In the genomic region with DNA sequence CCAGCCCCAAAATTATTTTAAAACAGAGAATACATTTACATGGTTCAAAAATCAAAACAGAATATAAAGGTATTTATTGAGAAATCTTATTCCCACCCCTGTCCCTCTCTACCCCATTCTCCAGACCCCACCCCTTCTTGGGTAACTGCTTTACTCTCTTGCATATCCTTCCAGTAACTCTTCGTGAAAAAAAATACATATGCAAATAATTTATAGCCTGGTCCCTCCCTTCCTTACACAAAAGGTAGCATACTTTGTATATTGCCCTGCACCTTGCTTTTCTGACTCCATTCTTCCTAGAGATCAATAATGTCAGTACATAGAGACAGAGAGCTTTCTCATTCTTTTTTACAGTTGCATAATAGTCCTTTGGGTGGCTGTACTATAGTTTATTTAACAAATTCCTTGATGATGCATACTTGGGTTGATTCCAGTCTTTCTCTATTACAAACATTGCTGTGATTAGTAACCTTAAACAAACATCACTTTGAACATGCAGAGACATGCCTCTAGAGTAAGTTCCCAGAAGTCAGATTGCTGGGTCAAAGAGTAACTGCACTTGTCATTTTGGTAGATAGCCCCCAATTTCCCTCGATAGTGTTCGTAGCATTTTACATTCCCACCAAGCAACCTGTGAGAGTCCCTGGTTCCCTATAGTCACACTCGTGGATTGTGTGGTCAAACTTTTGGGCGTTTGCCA, we compare ENCODE assay signal across 9 cellular contexts. TPM values are rescaled to one million over a fixed set of nuclear protein-coding genes. Genes with fewer than 3 reads are reported as not detected.
DNase-seq lines count a peak whose midpoint lies in the region; ATAC-seq, FAIRE-seq and TF ChIP-seq lines count a peak whose summit lies in the region.
"Had no signal": no experiment of that assay in that cellular context is flagged by ENCODE, and none has a peak within 500 bp of the region (broad histone marks: within the 10 kb centered on the region; RNA-seq: fewer than 3 reads in every experiment).

No MANE protein-coding gene starts in this region.

- H3K4me3 ChIP-seq in astrocyte of the cerebellum (ENCODE audit: low read depth, low read length), result no peak overlapping the region
- H3K4me3 ChIP-seq in HepG2 (replicated peaks in 1 of 3; ENCODE audit: insufficient read depth in 1 of 3, low read depth in 2 of 3, low read length in 3 of 3), result no peak overlapping the region; a peak in 1 of 6 replicates

- H3K9me3 Mint-ChIP-seq in stimulated activated naive CD8-positive, alpha-beta T cell treated with anti-CD3 and anti-CD28 coated beads, Interleukin-15, amount 100 ng/mL, for 72 hours, result no peaks in the 10 kb centered on the region
- no peaks in the 10 kb centered on the region for H3K9me3 Mint-ChIP-seq in activated T-helper 1 cell treated with anti-CD3 and anti-CD28 coated beads, Interleukin-12 subunit alpha, Interleukin-12 subunit beta, Interleukin-2, Interleukin-4 antibody, amounts not matched to agents 30 ng/mL and 10 ng/mL and 1 ng/mL, durations not matched to agents 14 hours and 24 hours and 36 hours

- H4K20me1 ChIP-seq in HepG2 (ENCODE audit: insufficient read depth, low read length), result no peaks in the 10 kb centered on the region; the same call in 1 of the 2 replicates

- H3K36me3 ChIP-seq in HepG2 (replicated peaks in 1 of 2; ENCODE audit: control insufficient read depth in 1 of 2, insufficient read depth in 2 of 2, low read length in 2 of 2), result peaks cover 40 to 68% of the 10 kb centered on the region in 2 experiments

- TF ChIP-seq CTCF in astrocyte of the cerebellum (IDR thresholded peaks at IDR 0.05; ENCODE audit: low read depth, low read length, missing control alignments), result no peak
- TF ChIP-seq CTCF in HepG2 (CRISPR knock-in tag; IDR thresholded peaks at IDR 0.05), result no peak

- H3K9ac ChIP-seq in HepG2 (ENCODE audit: insufficient read depth, low read depth, low read length), result peak overlapping the region; percentile 40

- no peaks in the 10 kb centered on the region for H3K9me3 ChIP-seq in HepG2 (ENCODE audit: low read length)

- in situ Hi-C loops in astrocyte of the cerebellum (cut with HindIII; ENCODE audit: low sequenced_read_pairs), result no loop called here
- in situ Hi-C loops in HepG2 (cut with HindIII; ENCODE audit: extremely low pct_ligation_motif_present, low pct_unique_long_range_greater_than_20kb), result loop anchor here (5.0 kb wide), 1 partner anchor 50 kb away; the partner anchor contains the start of gene STOM

- CTCF ChIA-PET in HepG2 (lab: Yijun Ruan, JAX; ENCODE audit: low intra/inter-chr PET ratio, low total read pairs), result interaction anchor here (3.9 kb wide), 1 partner anchor 77 kb away, joined by 133 read pairs; no protein-coding TSS in a partner anchor

- peak overlapping the region; percentile 86 for H3K27ac ChIP-seq in HepG2 (ENCODE audit: extremely low read length, insufficient read depth, low read length)

- H3K27me3 ChIP-seq in HepG2 (ENCODE audit: control insufficient read depth in 1 of 2, insufficient read depth in 2 of 2, low read length in 2 of 2), result no peaks in the 10 kb centered on the region

- BruUV-seq in HepG2 (replicated peaks; lab: Mats Ljungman, UMichigan), result no TSS peak

- peak overlapping the region; percentile 46; the same call in 1 of the 2 replicates for H3K4me2 ChIP-seq in HepG2 (ENCODE audit: low read depth, low read length)

- peak; percentile 26 to 62; a peak in 1 of 4 replicates for TF ChIP-seq POLR2A in HepG2 (IDR thresholded peaks at IDR 0.05; ENCODE audit: insufficient read depth in 1 of 2, low read depth in 2 of 2, low read length in 2 of 2)

- FAIRE-seq in HepG2 (lab: Jason Lieb, UNC), result peak; percentile 95

- TF ChIP-seq EP300 in HepG2 (IDR thresholded peaks at IDR 0.05; ENCODE audit: low read depth in 2 of 2, low read length in 2 of 2) (peak; percentile 81 to 97; a peak in 3 of 4 replicates), HepG2 (CRISPR knock-in tag; IDR thresholded peaks at IDR 0.05; ENCODE audit: borderline replicate concordance) (peak; percentile 88)

- H3K27ac Mint-ChIP-seq in stimulated activated naive CD8-positive, alpha-beta T cell treated with anti-CD3 and anti-CD28 coated beads, Interleukin-15, amount 100 ng/mL, for 72 hours, result peak overlapping the region; percentile 90 to 93
- no peak overlapping the region for H3K27ac Mint-ChIP-seq in activated T-helper 1 cell treated with anti-CD3 and anti-CD28 coated beads, Interleukin-12 subunit alpha, Interleukin-12 subunit beta, Interleukin-2, Interleukin-4 antibody, amounts not matched to agents 30 ng/mL and 10 ng/mL and 1 ng/mL, durations not matched to agents 14 hours and 24 hours and 36 hours

- POLR2A ChIA-PET in HepG2 (lab: Yijun Ruan, JAX), result interaction anchor here (0.7 to 2.0 kb wide), 10 partner anchors 10 to 54 kb away, joined by 3 to 11 read pairs (median 4); partner anchors contain the start of gene GSN

- H3K4me1 ChIP-seq in HepG2 (ENCODE audit: insufficient read depth, low read length), result peaks cover 65% of the 10 kb centered on the region

- intact Hi-C loops in HepG2 (cut with micrococcal nuclease; ENCODE audit: unreplicated experiment), result loop anchor here (1.0 to 5.0 kb wide), 2 partner anchors 35 to 50 kb away; no protein-coding TSS in a partner anchor
- intact Hi-C loops in activated T-helper 1 cell treated with anti-CD3 and anti-CD28 coated beads, Interleukin-12 subunit alpha, Interleukin-12 subunit beta, Interleukin-2, Interleukin-4 antibody, amounts not matched to agents 30 ng/mL and 10 ng/mL and 1 ng/mL, durations not matched to agents 14 hours and 24 hours and 36 hours (cut with micrococcal nuclease), result no loop called here

- H3K36me3 Mint-ChIP-seq in activated T-helper 1 cell treated with anti-CD3 and anti-CD28 coated beads, Interleukin-12 subunit alpha, Interleukin-12 subunit beta, Interleukin-2, Interleukin-4 antibody, amounts not matched to agents 30 ng/mL and 10 ng/mL and 1 ng/mL, durations not matched to agents 14 hours and 24 hours and 36 hours (ENCODE audit: low read depth), result peaks cover 6% of the 10 kb centered on the region

- peak; percentile 57 for ATAC-seq in stimulated activated naive CD8-positive, alpha-beta T cell treated with anti-CD3 and anti-CD28 coated beads, Interleukin-15, amount 100 ng/mL, for 72 hours
- no peak for ATAC-seq in stimulated activated naive CD8-positive, alpha-beta T cell treated with anti-CD3 and anti-CD28 coated beads, Interleukin-15, Interleukin-2, amounts not matched to agents 100 U/mL and 50 U/mL, for 24 hours
- peak; percentile 79 for ATAC-seq in HepG2

- no peaks in the 10 kb centered on the region for H3K27me3 Mint-ChIP-seq in stimulated activated naive CD8-positive, alpha-beta T cell treated with anti-CD3 and anti-CD28 coated beads, Interleukin-15, amount 100 ng/mL, for 72 hours
- no peaks in the 10 kb centered on the region for H3K27me3 Mint-ChIP-seq in activated T-helper 1 cell treated with anti-CD3 and anti-CD28 coated beads, Interleukin-12 subunit alpha, Interleukin-12 subunit beta, Interleukin-2, Interleukin-4 antibody, amounts not matched to agents 30 ng/mL and 10 ng/mL and 1 ng/mL, durations not matched to agents 14 hours and 24 hours and 36 hours (ENCODE audit: insufficient read depth)

- H3K4me1 Mint-ChIP-seq in stimulated activated naive CD8-positive, alpha-beta T cell treated with anti-CD3 and anti-CD28 coated beads, Interleukin-15, amount 100 ng/mL, for 72 hours, result peaks cover 26% of the 10 kb centered on the region
- H3K4me1 Mint-ChIP-seq in activated T-helper 1 cell treated with anti-CD3 and anti-CD28 coated beads, Interleukin-12 subunit alpha, Interleukin-12 subunit beta, Interleukin-2, Interleukin-4 antibody, amounts not matched to agents 30 ng/mL and 10 ng/mL and 1 ng/mL, durations not matched to agents 14 hours and 24 hours and 36 hours (ENCODE audit: low read depth), result peaks cover 26% of the 10 kb centered on the region

- TF ChIP-seq RAD21 in HepG2 (CRISPR knock-in tag; IDR thresholded peaks at IDR 0.05), result no peak

- no peak for DNase-seq in stimulated activated naive CD8-positive, alpha-beta T cell treated with anti-CD3 and anti-CD28 coated beads, Interleukin-15, amount 100 ng/mL, for 72 hours
- DNase-seq in stimulated activated naive CD8-positive, alpha-beta T cell treated with anti-CD3 and anti-CD28 coated beads, Interleukin-15, Interleukin-2, amounts not matched to agents 100 U/mL and 50 U/mL, for 24 hours, result no peak
- DNase-seq in astrocyte of the cerebellum (ENCODE audit: low read depth), result peak; percentile 69
- DNase-seq in HepG2 (ENCODE audit: low spot score), result peak; percentile 99
- no peak for DNase-seq in stimulated activated CD4-positive, alpha-beta T cell treated with anti-CD3 and anti-CD28 coated beads, Interleukin-2, amount 100 ng/mL, for 24 hours
- DNase-seq in NCI-H2107 (lab: John Stamatoyannopoulos, UW), result no peak
- DNase-seq in activated T-helper 1 cell treated with anti-CD3 and anti-CD28 coated beads, Interleukin-12 subunit alpha, Interleukin-12 subunit beta, Interleukin-2, Interleukin-4 antibody, amounts not matched to agents 30 ng/mL and 10 ng/mL and 1 ng/mL, durations not matched to agents 14 hours and 24 hours and 36 hours (ENCODE audit: low spot score), result no peak
- DNase-seq in activated effector memory CD4-positive, alpha-beta T cell treated with Interleukin-2 at 50 U/mL for 16 hours, result no peak
- DNase-seq: stimulated activated CD4-positive, alpha-beta T cell treated with anti-CD3 and anti-CD28 coated beads, Interleukin-15, amount 100 ng/mL, for 24 hours had no signal

- H3K4me3 Mint-ChIP-seq in stimulated activated naive CD8-positive, alpha-beta T cell treated with anti-CD3 and anti-CD28 coated beads, Interleukin-15, amount 100 ng/mL, for 72 hours, result no peak overlapping the region
- H3K4me3 Mint-ChIP-seq in activated T-helper 1 cell treated with anti-CD3 and anti-CD28 coated beads, Interleukin-12 subunit alpha, Interleukin-12 subunit beta, Interleukin-2, Interleukin-4 antibody, amounts not matched to agents 30 ng/mL and 10 ng/mL and 1 ng/mL, durations not matched to agents 14 hours and 24 hours and 36 hours, result no peak overlapping the region

- H2AFZ ChIP-seq in HepG2 (ENCODE audit: low read length), result no peak overlapping the region

- 7% methylated on average over 5 of the region's 5 CpGs for WGBS in HepG2 (ENCODE audit: low lambda C conversion rate)

- H3K79me2 ChIP-seq in HepG2 (ENCODE audit: insufficient read depth, low read length), result no peaks in the 10 kb centered on the region

RNA-seq across cellular contexts. Expression of gene STOM, which starts 47.9 kb away (rescaled TPM):
- 26.0 and 43.6 TPM in 2 replicates for total RNA-seq in HepG2 (2016; rRNA removed; fragmentation: Illumina TruSeq; extraction: Trizol)
- total RNA-seq in HepG2 (2016; cell fraction: cytosol; rRNA removed; fragmentation: Illumina TruSeq; extraction: Trizol; ENCODE audit: low read depth), result 3.9 and 6.1 TPM in 2 replicates
- total RNA-seq in HepG2 (2016; cell fraction: insoluble cytoplasmic fraction; rRNA removed; fragmentation: Illumina TruSeq; extraction: Trizol), result 25.0 and 46.7 TPM in 2 replicates
- total RNA-seq in HepG2 (2016; cell fraction: membrane; rRNA removed; fragmentation: Illumina TruSeq; extraction: Trizol), result 13.4 and 15.9 TPM in 2 replicates
- total RNA-seq in HepG2 (2016; cell fraction: nucleus; rRNA removed; fragmentation: Illumina TruSeq; extraction: Trizol), result 41.3 and 43.8 TPM in 2 replicates
- 165 and 166 TPM in 2 replicates for polyA plus RNA-seq in HepG2 (2011; rRNA removed)
- polyA plus RNA-seq in HepG2 (2011; cell fraction: cytosol; rRNA removed), result 92.7 and 157 TPM in 2 replicates
- polyA plus RNA-seq in HepG2 (2011; cell fraction: nucleus; rRNA removed), result 23.0 and 39.1 TPM in 2 replicates
- 133 and 173 TPM in 2 replicates for polyA plus RNA-seq in HepG2 (2012)
- 3.2 and 4.0 TPM in 2 replicates for polyA plus RNA-seq in HepG2 (2016; cell fraction: cytosol; fragmentation: Illumina TruSeq; extraction: Trizol; ENCODE audit: low read depth)
- polyA plus RNA-seq in HepG2 (2016; cell fraction: insoluble cytoplasmic fraction; fragmentation: Illumina TruSeq; extraction: Trizol; ENCODE audit: low read depth), result 31.1 and 33.2 TPM in 2 replicates
- polyA plus RNA-seq in HepG2 (2016; cell fraction: membrane; fragmentation: Illumina TruSeq; extraction: Trizol; ENCODE audit: low read depth), result 7.2 and 8.6 TPM in 2 replicates
- 64.0 and 71.6 TPM in 2 replicates for polyA plus RNA-seq in HepG2 (2016; cell fraction: nucleus; fragmentation: Illumina TruSeq; extraction: Trizol; ENCODE audit: insufficient read depth, low read depth)
- polyA minus RNA-seq in HepG2 (2011; rRNA and poly(A)+ RNA removed; ENCODE audit: low replicate concordance), result 94.3 and 94.7 TPM in 2 replicates
- 96.8 and 115 TPM in 2 replicates for polyA minus RNA-seq in HepG2 (2011; cell fraction: cytosol; rRNA and poly(A)+ RNA removed)
- polyA minus RNA-seq in HepG2 (2011; cell fraction: nucleus; rRNA and poly(A)+ RNA removed), result 47.3 and 69.9 TPM in 2 replicates
- 51.1 and 51.7 TPM in 2 replicates for total RNA-seq in activated T-helper 1 cell treated with anti-CD3 and anti-CD28 coated beads, Interleukin-12 subunit alpha, Interleukin-12 subunit beta, Interleukin-2, Interleukin-4 antibody, amounts not matched to agents 30 ng/mL and 10 ng/mL and 1 ng/mL, durations not matched to agents 14 hours and 24 hours and 36 hours

RNA-seq across cellular contexts. Expression of gene GSN, which starts 54.2 kb away (rescaled TPM):
- 126 and 307 TPM in 2 replicates for total RNA-seq in HepG2 (2016; rRNA removed; fragmentation: Illumina TruSeq; extraction: Trizol)
- 56.0 and 58.2 TPM in 2 replicates for total RNA-seq in HepG2 (2016; cell fraction: cytosol; rRNA removed; fragmentation: Illumina TruSeq; extraction: Trizol; ENCODE audit: low read depth)
- total RNA-seq in HepG2 (2016; cell fraction: insoluble cytoplasmic fraction; rRNA removed; fragmentation: Illumina TruSeq; extraction: Trizol), result 125 and 311 TPM in 2 replicates
- total RNA-seq in HepG2 (2016; cell fraction: membrane; rRNA removed; fragmentation: Illumina TruSeq; extraction: Trizol), result 102 and 113 TPM in 2 replicates
- total RNA-seq in HepG2 (2016; cell fraction: nucleus; rRNA removed; fragmentation: Illumina TruSeq; extraction: Trizol), result 251 and 294 TPM in 2 replicates
- polyA plus RNA-seq in HepG2 (2011; rRNA removed), result 294 and 436 TPM in 2 replicates
- polyA plus RNA-seq in HepG2 (2011; cell fraction: cytosol; rRNA removed), result 396 and 404 TPM in 2 replicates
- polyA plus RNA-seq in HepG2 (2011; cell fraction: nucleus; rRNA removed), result 430 and 447 TPM in 2 replicates
- polyA plus RNA-seq in HepG2 (2012), result 349 and 423 TPM in 2 replicates
- 57.9 and 60.7 TPM in 2 replicates for polyA plus RNA-seq in HepG2 (2016; cell fraction: cytosol; fragmentation: Illumina TruSeq; extraction: Trizol; ENCODE audit: low read depth)
- polyA plus RNA-seq in HepG2 (2016; cell fraction: insoluble cytoplasmic fraction; fragmentation: Illumina TruSeq; extraction: Trizol; ENCODE audit: low read depth), result 115 and 123 TPM in 2 replicates
- 77.0 and 92.1 TPM in 2 replicates for polyA plus RNA-seq in HepG2 (2016; cell fraction: membrane; fragmentation: Illumina TruSeq; extraction: Trizol; ENCODE audit: low read depth)
- polyA plus RNA-seq in HepG2 (2016; cell fraction: nucleus; fragmentation: Illumina TruSeq; extraction: Trizol; ENCODE audit: insufficient read depth, low read depth), result 379 and 400 TPM in 2 replicates
- 66.7 and 379 TPM in 2 replicates for polyA minus RNA-seq in HepG2 (2011; rRNA and poly(A)+ RNA removed; ENCODE audit: low replicate concordance)
- 132 and 185 TPM in 2 replicates for polyA minus RNA-seq in HepG2 (2011; cell fraction: cytosol; rRNA and poly(A)+ RNA removed)
- polyA minus RNA-seq in HepG2 (2011; cell fraction: nucleus; rRNA and poly(A)+ RNA removed), result 122 and 168 TPM in 2 replicates
- total RNA-seq in activated T-helper 1 cell treated with anti-CD3 and anti-CD28 coated beads, Interleukin-12 subunit alpha, Interleukin-12 subunit beta, Interleukin-2, Interleukin-4 antibody, amounts not matched to agents 30 ng/mL and 10 ng/mL and 1 ng/mL, durations not matched to agents 14 hours and 24 hours and 36 hours, result 1.5 and 2.5 TPM in 2 replicates

Comparison
In these comparisons a context has a peak if more than half of its experiments do, and no peak if none do; other contexts are left out.
1. DNase-seq: peak in astrocyte of the cerebellum (single experiment) and HepG2 (single experiment); none in stimulated activated naive CD8-positive, alpha-beta T cell treated with anti-CD3 and anti-CD28 coated beads, Interleukin-15, amount 100 ng/mL, for 72 hours (0 of 2), stimulated activated naive CD8-positive, alpha-beta T cell treated with anti-CD3 and anti-CD28 coated beads, Interleukin-15, Interleukin-2, amounts not matched to agents 100 U/mL and 50 U/mL, for 24 hours (single experiment), stimulated activated CD4-positive, alpha-beta T cell treated with anti-CD3 and anti-CD28 coated beads, Interleukin-2, amount 100 ng/mL, for 24 hours (0 of 2), NCI-H2107 (single experiment), activated T-helper 1 cell treated with anti-CD3 and anti-CD28 coated beads, Interleukin-12 subunit alpha, Interleukin-12 subunit beta, Interleukin-2, Interleukin-4 antibody, amounts not matched to agents 30 ng/mL and 10 ng/mL and 1 ng/mL, durations not matched to agents 14 hours and 24 hours and 36 hours (single experiment) and activated effector memory CD4-positive, alpha-beta T cell treated with Interleukin-2 at 50 U/mL for 16 hours (single experiment).
2. RNA of gene GSN, which starts 54.2 kb away (total RNA-seq): 56.0 to 311 TPM in HepG2; 1.5 to 2.5 TPM in activated T-helper 1 cell treated with anti-CD3 and anti-CD28 coated beads, Interleukin-12 subunit alpha, Interleukin-12 subunit beta, Interleukin-2, Interleukin-4 antibody, amounts not matched to agents 30 ng/mL and 10 ng/mL and 1 ng/mL, durations not matched to agents 14 hours and 24 hours and 36 hours; every median in the first group is over 10 times any median in the second.